ENCODE assay signal across 32 cellular contexts in the genomic region with DNA sequence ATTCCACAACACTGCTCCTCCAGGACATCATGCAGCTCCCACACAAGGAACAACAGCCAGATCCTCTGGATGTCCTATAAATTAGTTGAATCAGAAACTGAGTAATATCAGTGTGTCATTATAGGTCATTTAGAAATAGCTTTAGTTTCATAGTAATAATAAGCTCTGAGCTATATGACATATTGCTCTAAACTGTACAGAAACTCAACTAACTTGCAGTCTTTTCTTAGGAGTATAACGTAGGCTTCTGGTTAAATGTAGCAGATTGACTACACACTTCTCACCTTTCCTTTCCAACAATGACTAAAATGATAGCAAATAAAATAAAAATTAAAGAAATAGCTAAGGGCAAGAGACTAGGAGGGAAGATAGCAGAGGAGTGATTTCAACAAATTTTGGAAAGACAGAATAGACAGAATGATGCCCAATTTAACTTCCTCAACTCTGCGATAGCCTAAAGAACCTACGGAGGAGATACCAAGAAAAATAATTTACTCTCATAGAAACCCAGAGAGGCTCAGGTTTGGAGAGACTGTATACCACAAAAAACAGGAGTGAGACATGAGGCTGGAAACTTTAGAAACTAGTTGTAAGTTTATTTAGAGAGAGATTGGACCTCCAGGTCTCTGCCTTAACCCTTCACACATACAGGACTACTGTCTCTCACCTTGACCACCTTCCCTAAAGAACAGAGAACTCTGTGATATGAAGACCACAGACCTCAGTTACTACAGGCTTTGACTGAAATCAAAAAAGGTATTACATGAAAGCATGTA.
DNase-seq lines count a peak whose midpoint lies in the region; ATAC-seq and TF ChIP-seq lines count a peak whose summit lies in the region.
"Had no signal": no experiment of that assay in that cellular context is flagged by ENCODE, and none has a peak within 500 bp of the region (broad histone marks: within the 10 kb centered on the region; RNA-seq: fewer than 3 reads in every experiment).

No MANE protein-coding gene starts in this region.

- no peak overlapping the region for H3K4ac ChIP-seq in H9 (ENCODE audit: low read depth, low read length)

- WGBS in H9 (ENCODE audit: extremely low coverage, insufficient read length, low lambda C conversion rate), result no CpG with 5 or more reads among the region's 3 CpGs
- WGBS in urinary bladder, result 96% methylated on average over 3 of the region's 3 CpGs

- H3K23me2 ChIP-seq in H9 (ENCODE audit: insufficient read length, low read depth, low read length, poor library complexity, severe bottlenecking), result no peaks in the 10 kb centered on the region

- no peak overlapping the region for H2BK12ac ChIP-seq in H9 (ENCODE audit: insufficient read length, low read depth, low read length)

- H3K4me1 Mint-ChIP-seq in H9, result peaks cover 34 to 39% of the 10 kb centered on the region in 2 experiments
- H3K4me1 Mint-ChIP-seq: central memory CD8-positive, alpha-beta T cell had no signal

- no peaks in the 10 kb centered on the region for H3K36me3 ChIP-seq in urinary bladder (ENCODE audit: insufficient read depth)
- H3K36me3 ChIP-seq: left lung, neural progenitor cell, pancreas, thoracic aorta, vagina had no signal

- TF ChIP-seq CTCF in H9 (conservative IDR thresholded peaks at IDR 0.05) (no peak), foreskin fibroblast (IDR thresholded peaks at IDR 0.05; ENCODE audit: low read depth, low read length) (no peak)

- H3K9ac ChIP-seq in H9 (ENCODE audit: extremely low read depth, insufficient read length, low read length), result peak overlapping the region; percentile 8
- H3K9ac ChIP-seq: neural progenitor cell had no signal

- H3K36me3 Mint-ChIP-seq in H9 (ENCODE audit: insufficient read depth in 1 of 3, low read depth in 3 of 3), result peaks cover 0 to 4% (median 4%) of the 10 kb centered on the region in 3 experiments; a peak in 2 of 7 replicates
- H3K36me3 Mint-ChIP-seq: CD8-positive, alpha-beta T cell had no signal

- no peaks in the 10 kb centered on the region for H3K9me3 ChIP-seq in H9 (ENCODE audit: control insufficient read depth, low read depth, low read length)
- H3K9me3 ChIP-seq: BE2C, body of pancreas, left lung, pancreas, thoracic aorta, vagina had no signal

- DNase-seq in H9 (no peak), foreskin fibroblast (no peak)
- DNase-seq in activated CD4-positive, alpha-beta T cell treated with anti-CD3 and anti-CD28 coated beads, Interleukin-2, amount 50 U/mL, for 4 hours, result no peak
- DNase-seq: activated CD4-positive, alpha-beta memory T cell treated with anti-CD3 and anti-CD28 coated beads, Interleukin-2, amount 10 ng/mL, durations not matched to agents 7 days and 5 days; activated CD4-positive, CD25-positive, alpha-beta regulatory T cell treated with anti-CD3 and anti-CD28 coated beads, Interleukin-2, amount 50 U/mL, for 72 hours; activated CD8-positive, alpha-beta memory T cell treated with anti-CD3 and anti-CD28 coated beads, Interleukin-2, amount 50 U/mL, for 4 hours; activated naive CD4-positive, alpha-beta T cell treated with anti-CD3 and anti-CD28 coated beads, Interleukin-2, amount 50 U/mL, for 16 hours; BE2C; body of pancreas; CD8-positive, alpha-beta T cell; EL; erythroblast; HCEC 1CT; left lung; mesenchymal stem cell; NCI-H2107; NCI-H446; NCI-H774; pancreas; SIG-M5 had no signal

- no peak overlapping the region for H2BK15ac ChIP-seq in H9 (ENCODE audit: low read depth, low read length)

- no peaks in the 10 kb centered on the region; a peak in 1 of 5 replicates for H3K9me3 Mint-ChIP-seq in H9
- H3K9me3 Mint-ChIP-seq: activated CD4-positive, alpha-beta memory T cell treated with anti-CD3 and anti-CD28 coated beads, Interleukin-2, amount 10 ng/mL, durations not matched to agents 7 days and 5 days; activated T-helper 1 cell treated with anti-CD3 and anti-CD28 coated beads, Interleukin-12 subunit alpha, Interleukin-12 subunit beta, Interleukin-2, Interleukin-4 antibody, amounts not matched to agents 30 ng/mL and 10 ng/mL and 1 ng/mL, durations not matched to agents 14 hours and 24 hours and 36 hours; CD8-positive, alpha-beta T cell; central memory CD8-positive, alpha-beta T cell; stimulated activated naive CD8-positive, alpha-beta T cell treated with anti-CD3 and anti-CD28 coated beads, Interleukin-15, Interleukin-2, amounts not matched to agents 100 ng/mL and 50 ng/mL, for 24 hours; T-helper 2 cell treated with Interferon-gamma antibody and Interleukin-4, amounts not matched to agents 5 μg/mL and 100 μg/mL, for 36 hours had no signal

- no peaks in the 10 kb centered on the region for H3K79me1 ChIP-seq in H9 (ENCODE audit: insufficient read depth, low read depth, low read length, poor library complexity, severe bottlenecking)

- H2BK5ac ChIP-seq in H9 (ENCODE audit: insufficient read length, low read length), result no peak overlapping the region

- no peak overlapping the region for H2BK120ac ChIP-seq in H9 (ENCODE audit: low read depth, low read length, poor library complexity, severe bottlenecking)

- H3K27me3 Mint-ChIP-seq in H9 (ENCODE audit: low read depth), result no peaks in the 10 kb centered on the region

- ATAC-seq in GM19023 (IDR thresholded peaks at IDR 0.05; ENCODE audit: unreplicated experiment) (peak; percentile 49), HG03460 (IDR thresholded peaks at IDR 0.05; ENCODE audit: unreplicated experiment) (peak; percentile 46), GM21717 (IDR thresholded peaks at IDR 0.05; ENCODE audit: unreplicated experiment) (no peak)
- ATAC-seq: body of pancreas; CD8-positive, alpha-beta T cell; left lung; pancreas had no signal

- no peak overlapping the region for H3K18ac ChIP-seq in H9 (ENCODE audit: insufficient read length, low read depth, low read length)

- H3K27me3 ChIP-seq in H9 (ENCODE audit: insufficient read depth, low read length), result no peaks in the 10 kb centered on the region
- H3K27me3 ChIP-seq: BE2C, body of pancreas, neural progenitor cell, pancreas, vagina had no signal

- peaks cover 5% of the 10 kb centered on the region; the same call in 1 of the 2 replicates for H3K79me2 ChIP-seq in H9 (ENCODE audit: insufficient read depth, low read length)

- no peak overlapping the region for H3K4me2 ChIP-seq in H9 (ENCODE audit: insufficient read depth, insufficient read length, low read length)
- H3K4me2 ChIP-seq: neural progenitor cell had no signal

- no peak overlapping the region for H4K5ac ChIP-seq in H9 (ENCODE audit: insufficient read length, low read depth, low read length)

- H2AK5ac ChIP-seq in H9 (ENCODE audit: insufficient read length, low read length), result no peak overlapping the region

- H3K56ac ChIP-seq in H9 (ENCODE audit: insufficient read length, low read depth, low read length), result no peak overlapping the region

- H3K27ac Mint-ChIP-seq in H9, result no peak overlapping the region
- H3K27ac Mint-ChIP-seq: activated CD4-positive, alpha-beta memory T cell treated with anti-CD3 and anti-CD28 coated beads, Interleukin-2, amount 10 ng/mL, durations not matched to agents 7 days and 5 days; activated T-helper 1 cell treated with anti-CD3 and anti-CD28 coated beads, Interleukin-12 subunit alpha, Interleukin-12 subunit beta, Interleukin-2, Interleukin-4 antibody, amounts not matched to agents 30 ng/mL and 10 ng/mL and 1 ng/mL, durations not matched to agents 14 hours and 24 hours and 36 hours; CD8-positive, alpha-beta T cell; neural progenitor cell; stimulated activated naive CD8-positive, alpha-beta T cell treated with anti-CD3 and anti-CD28 coated beads, Interleukin-15, Interleukin-2, amounts not matched to agents 100 ng/mL and 50 ng/mL, for 24 hours; T-helper 2 cell treated with Interferon-gamma antibody and Interleukin-4, amounts not matched to agents 5 μg/mL and 100 μg/mL, for 36 hours had no signal

- H2BK20ac ChIP-seq in H9 (ENCODE audit: low read depth, low read length, poor library complexity, severe bottlenecking), result no peak overlapping the region

- no peak overlapping the region for H4K8ac ChIP-seq in H9 (replicated peaks; ENCODE audit: insufficient read length, low read depth, low read length)

- no peak overlapping the region for H2AFZ ChIP-seq in H9 (ENCODE audit: low read length)
- H2AFZ ChIP-seq: neural progenitor cell had no signal

- no peak overlapping the region for H4K91ac ChIP-seq in H9 (ENCODE audit: insufficient read length, low read depth, low read length)

- H3K4me3 ChIP-seq in urinary bladder (ENCODE audit: low read depth, low read length) (no peak overlapping the region), foreskin fibroblast (ENCODE audit: low read depth in 1 of 2, low read length in 2 of 2) (no peak overlapping the region)
- H3K4me3 ChIP-seq: body of pancreas, left lung, neural progenitor cell, pancreas, skin epidermis, thoracic aorta, vagina had no signal

- H3K27ac ChIP-seq in H9 (ENCODE audit: insufficient read length, low read depth, low read length), result no peak overlapping the region
- H3K27ac ChIP-seq in urinary bladder (ENCODE audit: low read depth), result peak overlapping the region; percentile 66
- H3K27ac ChIP-seq: body of pancreas, left lung, neural progenitor cell, pancreas, thoracic aorta, vagina had no signal

- H3K4me1 ChIP-seq in H9 (ENCODE audit: insufficient read depth, low read length) (peaks cover 13% of the 10 kb centered on the region), urinary bladder (ENCODE audit: insufficient read depth) (no peaks in the 10 kb centered on the region)
- H3K4me1 ChIP-seq: body of pancreas, left lung, pancreas had no signal

- H3T11ph ChIP-seq in H9 (ENCODE audit: low read length), result no peak overlapping the region

- no peak overlapping the region for H3K14ac ChIP-seq in H9 (ENCODE audit: insufficient read depth, low read length)

- no peaks in the 10 kb centered on the region for H4K20me1 ChIP-seq in H9 (ENCODE audit: control insufficient read depth, insufficient read depth, insufficient read length)

- no peak overlapping the region for H3K4me3 Mint-ChIP-seq in H9
- H3K4me3 Mint-ChIP-seq: activated CD4-positive, alpha-beta memory T cell treated with anti-CD3 and anti-CD28 coated beads, Interleukin-2, amount 10 ng/mL, durations not matched to agents 7 days and 5 days; activated T-helper 1 cell treated with anti-CD3 and anti-CD28 coated beads, Interleukin-12 subunit alpha, Interleukin-12 subunit beta, Interleukin-2, Interleukin-4 antibody, amounts not matched to agents 30 ng/mL and 10 ng/mL and 1 ng/mL, durations not matched to agents 14 hours and 24 hours and 36 hours; CD8-positive, alpha-beta T cell; central memory CD8-positive, alpha-beta T cell; neural progenitor cell; stimulated activated naive CD8-positive, alpha-beta T cell treated with anti-CD3 and anti-CD28 coated beads, Interleukin-15, Interleukin-2, amounts not matched to agents 100 ng/mL and 50 ng/mL, for 24 hours; T-helper 2 cell treated with Interferon-gamma antibody and Interleukin-4, amounts not matched to agents 5 μg/mL and 100 μg/mL, for 36 hours had no signal

- H3K23ac ChIP-seq in H9 (ENCODE audit: insufficient read length, low read depth, low read length), result no peak overlapping the region
